8 cellular contexts compared by ENCODE assay signal in genomic region chr6:43627008-43627825, GRCh38. TPM values are rescaled to one million over a fixed set of nuclear protein-coding genes. Genes with fewer than 3 reads are reported as not detected.
A peak's percentile ranks its signal among the peaks of the same experiment; 100 is the strongest.
DNase-seq lines count a peak whose midpoint lies in the region; ATAC-seq and TF ChIP-seq lines count a peak whose summit lies in the region.

No MANE protein-coding gene starts in this region.

- H3K9ac ChIP-seq in mesenchymal stem cell (ENCODE audit: low read length), result peak overlapping the region; percentile 99

- DNase-seq in CD4-positive, CD25-positive, alpha-beta regulatory T cell, result no peak
- DNase-seq in HK-2 (ENCODE audit: unreplicated experiment) (peak; percentile 87), RWPE2 (ENCODE audit: low spot score) (peak; percentile 80), dermis microvascular lymphatic vessel endothelial cell (ENCODE audit: low read depth in 2 of 2) (peak; percentile 94 to 97), mesenchymal stem cell (peak; percentile 99), type B pancreatic cell (ENCODE audit: extremely low spot score, unreplicated experiment) (no peak), putamen (ENCODE audit: low spot score) (no peak), cortex of kidney (lab: John Stamatoyannopoulos, UW) (no peak)

- H3K27ac Mint-ChIP-seq in CD4-positive, CD25-positive, alpha-beta regulatory T cell, result peak overlapping the region; percentile 52 to 78 (median 76)
- peak overlapping the region; percentile 100 for H3K27ac Mint-ChIP-seq in type B pancreatic cell

- H3K9me3 ChIP-seq in CD4-positive, CD25-positive, alpha-beta regulatory T cell (ENCODE audit: control insufficient read depth in 2 of 2, low read length in 2 of 2), result no peaks in the 10 kb centered on the region
- H3K9me3 ChIP-seq in RWPE2 (ENCODE audit: severe bottlenecking) (no peaks in the 10 kb centered on the region), mesenchymal stem cell (ENCODE audit: control insufficient read depth, low read length) (no peaks in the 10 kb centered on the region)

- no peaks in the 10 kb centered on the region for H3K27me3 ChIP-seq in CD4-positive, CD25-positive, alpha-beta regulatory T cell (ENCODE audit: control insufficient read depth, insufficient read depth, low read length)
- H3K27me3 ChIP-seq in RWPE2 (ENCODE audit: insufficient read depth, poor library complexity, severe bottlenecking), result no peaks in the 10 kb centered on the region
- H3K27me3 ChIP-seq in mesenchymal stem cell (ENCODE audit: control insufficient read depth in 1 of 2, insufficient read depth in 1 of 2, low read length in 2 of 2), result no peaks in the 10 kb centered on the region

- peaks cover 29% of the 10 kb centered on the region for H3K79me1 ChIP-seq in mesenchymal stem cell (replicated peaks; ENCODE audit: low read length, poor library complexity, severe bottlenecking)

- peak overlapping the region; percentile 68 to 77 for H3K18ac ChIP-seq in mesenchymal stem cell (ENCODE audit: low read depth in 1 of 2, low read length in 2 of 2)

- peaks cover 23% of the 10 kb centered on the region for H3K36me3 Mint-ChIP-seq in CD4-positive, CD25-positive, alpha-beta regulatory T cell
- peaks cover 19% of the 10 kb centered on the region for H3K36me3 Mint-ChIP-seq in type B pancreatic cell

- peak overlapping the region; percentile 51 for H2BK120ac ChIP-seq in mesenchymal stem cell (ENCODE audit: low read depth, low read length)

- H3K4me1 Mint-ChIP-seq in CD4-positive, CD25-positive, alpha-beta regulatory T cell, result peaks cover 15 to 42% (median 29%) of the 10 kb centered on the region in 4 donors
- peaks cover 22% of the 10 kb centered on the region for H3K4me1 Mint-ChIP-seq in type B pancreatic cell (ENCODE audit: unreplicated experiment)

- H3K36me3 ChIP-seq in CD4-positive, CD25-positive, alpha-beta regulatory T cell (ENCODE audit: control insufficient read depth, insufficient read depth, low read length), result peaks cover 41% of the 10 kb centered on the region
- H3K36me3 ChIP-seq in RWPE2 (ENCODE audit: low read depth), result peaks cover 58% of the 10 kb centered on the region
- peaks cover 37 to 42% of the 10 kb centered on the region in 2 experiments for H3K36me3 ChIP-seq in mesenchymal stem cell (ENCODE audit: control insufficient read depth in 1 of 2, insufficient read depth in 2 of 2, low read depth in 1 of 2, low read length in 2 of 2)

- H3K23ac ChIP-seq in mesenchymal stem cell (ENCODE audit: low read length in 2 of 2), result no peak overlapping the region

- no peaks in the 10 kb centered on the region for H3K27me3 Mint-ChIP-seq in CD4-positive, CD25-positive, alpha-beta regulatory T cell
- H3K27me3 Mint-ChIP-seq in type B pancreatic cell, result no peaks in the 10 kb centered on the region

- WGBS in mesenchymal stem cell, result 61% methylated on average over 5 of the region's 5 CpGs

- H2BK15ac ChIP-seq in mesenchymal stem cell (ENCODE audit: low read depth, poor library complexity, severe bottlenecking), result no peak overlapping the region

- peak overlapping the region in 1 of 2 experiments; percentile 31 for H2BK12ac ChIP-seq in mesenchymal stem cell (ENCODE audit: low read length in 2 of 2)

- peak overlapping the region; percentile 96 for H4K91ac ChIP-seq in mesenchymal stem cell (ENCODE audit: low read length)

- no peak overlapping the region for H2BK5ac ChIP-seq in mesenchymal stem cell (ENCODE audit: low read depth, low read length, poor library complexity, severe bottlenecking)

- H3K9me3 Mint-ChIP-seq in CD4-positive, CD25-positive, alpha-beta regulatory T cell, result no peaks in the 10 kb centered on the region
- H3K9me3 Mint-ChIP-seq in type B pancreatic cell, result no peaks in the 10 kb centered on the region

- H3K14ac ChIP-seq in mesenchymal stem cell (ENCODE audit: low read length in 2 of 2), result no peak overlapping the region

- peak overlapping the region; percentile 76 to 99 (median 80) for H3K4me3 Mint-ChIP-seq in CD4-positive, CD25-positive, alpha-beta regulatory T cell
- peak overlapping the region; percentile 82 for H3K4me3 Mint-ChIP-seq in type B pancreatic cell

- ATAC-seq in CD4-positive, CD25-positive, alpha-beta regulatory T cell (ENCODE audit: low read depth in 2 of 2), result no peak
- peak; percentile 15 for ATAC-seq in RWPE2 (ENCODE audit: low read depth)

- peaks cover 27% of the 10 kb centered on the region for H3K4me1 ChIP-seq in CD4-positive, CD25-positive, alpha-beta regulatory T cell (ENCODE audit: control insufficient read depth, insufficient read depth, low read length, poor library complexity, severe bottlenecking)
- H3K4me1 ChIP-seq in RWPE2 (ENCODE audit: insufficient read depth, poor library complexity, severe bottlenecking), result peaks cover 14% of the 10 kb centered on the region
- peaks cover 16% of the 10 kb centered on the region for H3K4me1 ChIP-seq in mesenchymal stem cell (ENCODE audit: control insufficient read depth, insufficient read depth, low read depth, low read length)

- H4K8ac ChIP-seq in mesenchymal stem cell (ENCODE audit: low read length), result peak overlapping the region; percentile 73

- peak overlapping the region; percentile 83 for H2AK5ac ChIP-seq in mesenchymal stem cell (ENCODE audit: low read length, severe bottlenecking)

- no peak overlapping the region for H3K27ac ChIP-seq in CD4-positive, CD25-positive, alpha-beta regulatory T cell (ENCODE audit: insufficient read depth, low read length, poor library complexity, severe bottlenecking)
- H3K27ac ChIP-seq in RWPE2 (ENCODE audit: poor library complexity, severe bottlenecking) (peak overlapping the region; percentile 87), mesenchymal stem cell (ENCODE audit: low read length, poor library complexity, severe bottlenecking) (peak overlapping the region; percentile 36)

- H3K4me2 ChIP-seq in mesenchymal stem cell (ENCODE audit: low read length, poor library complexity, severe bottlenecking), result no peak overlapping the region

- no peak for TF ChIP-seq CTCF in RWPE2 (IDR thresholded peaks at IDR 0.05; ENCODE audit: poor library complexity, severe bottlenecking)
- TF ChIP-seq CTCF in type B pancreatic cell (conservative IDR thresholded peaks at IDR 0.05), result no peak

- H3K4me3 ChIP-seq in CD4-positive, CD25-positive, alpha-beta regulatory T cell (ENCODE audit: low read depth, low read length), result no peak overlapping the region
- H3K4me3 ChIP-seq in RWPE2 (ENCODE audit: severe bottlenecking), result peak overlapping the region; percentile 83
- H3K4me3 ChIP-seq in mesenchymal stem cell (ENCODE audit: insufficient read depth in 1 of 2, low read depth in 1 of 2, low read length in 2 of 2), result peak overlapping the region in 1 of 2 experiments; percentile 96

- peak overlapping the region; percentile 19 to 78 for H3K4ac ChIP-seq in mesenchymal stem cell (ENCODE audit: low read depth in 1 of 2, low read length in 2 of 2)

- H2AFZ ChIP-seq in mesenchymal stem cell (ENCODE audit: low read depth, low read length), result no peak overlapping the region

RNA-seq across cellular contexts. Expression of gene GTPBP2, which starts 1.8 kb away (rescaled TPM):
- total RNA-seq in CD4-positive, CD25-positive, alpha-beta regulatory T cell, result 49.9 TPM
- 1 to 10 TPM; 1.5 to 4.0 (median 2.3) TPM for polyA plus RNA-seq in CD4-positive, CD25-positive, alpha-beta regulatory T cell
- 30.4 and 38.7 TPM in 2 replicates for total RNA-seq in dermis microvascular lymphatic vessel endothelial cell
- 70.7 TPM for polyA plus RNA-seq in mesenchymal stem cell (2013, experiment 1 of 2)
- 68.3 TPM for polyA plus RNA-seq in mesenchymal stem cell (2013, experiment 2 of 2)
- total RNA-seq in type B pancreatic cell (ENCODE audit: low replicate concordance), result 48.6 and 77.6 TPM in 2 replicates

RNA-seq across cellular contexts. Expression of gene MAD2L1BP, which starts 8.4 kb away (rescaled TPM):
- 24.8 TPM for total RNA-seq in CD4-positive, CD25-positive, alpha-beta regulatory T cell
- polyA plus RNA-seq in CD4-positive, CD25-positive, alpha-beta regulatory T cell, result 10 to 100 TPM; 28.9 to 38.6 (median 32.1) TPM
- total RNA-seq in dermis microvascular lymphatic vessel endothelial cell (14.8 and 23.3 TPM in 2 replicates), type B pancreatic cell (ENCODE audit: low replicate concordance) (33.3 and 40.0 TPM in 2 replicates)
- 27.2 TPM for polyA plus RNA-seq in mesenchymal stem cell (2013, experiment 1 of 2)
- 26.6 TPM for polyA plus RNA-seq in mesenchymal stem cell (2013, experiment 2 of 2)

RNA-seq across cellular contexts. Expression of gene RSPH9, which starts 17.6 kb away (rescaled TPM):
- 0.15 TPM for total RNA-seq in CD4-positive, CD25-positive, alpha-beta regulatory T cell
- 1 to 10 TPM in 1 of 4 donors, under 1 TPM in 3; 0.76 to 1.4 (median 0.95) TPM for polyA plus RNA-seq in CD4-positive, CD25-positive, alpha-beta regulatory T cell
- 0.25 and 0.26 TPM in 2 replicates for total RNA-seq in dermis microvascular lymphatic vessel endothelial cell
- polyA plus RNA-seq in mesenchymal stem cell (2013, experiment 1 of 2), result 0.62 TPM
- 0.84 TPM for polyA plus RNA-seq in mesenchymal stem cell (2013, experiment 2 of 2)
- total RNA-seq in type B pancreatic cell (ENCODE audit: low replicate concordance), result 0.14 and 0.53 TPM in 2 replicates

RNA-seq across cellular contexts. Expression of gene POLH, which starts 51.2 kb away (rescaled TPM):
- total RNA-seq in CD4-positive, CD25-positive, alpha-beta regulatory T cell, result 13.9 TPM
- 10 to 100 TPM; 10.4 to 14.7 (median 10.8) TPM for polyA plus RNA-seq in CD4-positive, CD25-positive, alpha-beta regulatory T cell
- total RNA-seq in dermis microvascular lymphatic vessel endothelial cell (14.3 and 16.3 TPM in 2 replicates), type B pancreatic cell (ENCODE audit: low replicate concordance) (33.2 and 37.6 TPM in 2 replicates)
- 10.5 TPM for polyA plus RNA-seq in mesenchymal stem cell (2013, experiment 1 of 2)
- polyA plus RNA-seq in mesenchymal stem cell (2013, experiment 2 of 2), result 10.3 TPM

RNA-seq across cellular contexts. Expression of gene XPO5, which starts 51.4 kb away (rescaled TPM):
- 56.8 TPM for total RNA-seq in CD4-positive, CD25-positive, alpha-beta regulatory T cell
- 10 to 100 TPM in 1 of 4 donors, 1 to 10 TPM in 3; 5.5 to 10.9 (median 8.1) TPM for polyA plus RNA-seq in CD4-positive, CD25-positive, alpha-beta regulatory T cell
- total RNA-seq in dermis microvascular lymphatic vessel endothelial cell (21.2 and 23.6 TPM in 2 replicates), type B pancreatic cell (ENCODE audit: low replicate concordance) (39.2 and 61.1 TPM in 2 replicates)
- polyA plus RNA-seq in mesenchymal stem cell (2013, experiment 1 of 2), result 15.2 TPM
- 12.9 TPM for polyA plus RNA-seq in mesenchymal stem cell (2013, experiment 2 of 2)

Comparison
In these comparisons a context has a peak if more than half of its experiments do, and no peak if none do; other contexts are left out.
1. DNase-seq: peak in HK-2 (single experiment), RWPE2 (single experiment), dermis microvascular lymphatic vessel endothelial cell (2 of 2) and mesenchymal stem cell (single experiment); none in CD4-positive, CD25-positive, alpha-beta regulatory T cell (0 of 3), type B pancreatic cell (single experiment), putamen (single experiment) and cortex of kidney (single experiment).